1 cellular context compared by ENCODE assay signal in genomic region chr7:29291723-29292591, GRCh38.
TF ChIP-seq lines count a peak whose summit lies in the region.

No MANE protein-coding gene starts in this region.

TF ChIP-seq in HepG2, 621 proteins besides CTCF, POLR2A, EP300 and RAD21 (continued from another document and continues in another):
- no peak; the same call in 1 of the 2 replicates for TF ChIP-seq IRF2 (CRISPR knock-in tag; IDR thresholded peaks at IDR 0.05)
- TF ChIP-seq ZNF510 (CRISPR knock-in tag; IDR thresholded peaks at IDR 0.05; ENCODE audit: low read depth) = no peak
- peak; percentile 63 for TF ChIP-seq RARA (CRISPR knock-in tag; IDR thresholded peaks at IDR 0.05)
- TF ChIP-seq IRF9 (CRISPR knock-in tag; IDR thresholded peaks at IDR 0.05; ENCODE audit: borderline replicate concordance) = no peak
- TF ChIP-seq TBX2 (CRISPR knock-in tag; IDR thresholded peaks at IDR 0.05; ENCODE audit: borderline replicate concordance) = no peak
- TF ChIP-seq ARID5B (CRISPR knock-in tag; IDR thresholded peaks at IDR 0.05) = peak; percentile 72
- TF ChIP-seq GRHL1 (CRISPR knock-in tag; conservative IDR thresholded peaks at IDR 0.05) = no peak
- no peak for TF ChIP-seq NFRKB (IDR thresholded peaks at IDR 0.05)
- no peak for TF ChIP-seq PRDM4 (CRISPR knock-in tag; IDR thresholded peaks at IDR 0.05; ENCODE audit: borderline replicate concordance)
- no peak for TF ChIP-seq ZNF382 (CRISPR knock-in tag; IDR thresholded peaks at IDR 0.05; ENCODE audit: borderline replicate concordance)
- no peak for TF ChIP-seq ZBTB1 (CRISPR knock-in tag; IDR thresholded peaks at IDR 0.05; ENCODE audit: borderline replicate concordance)
- TF ChIP-seq SP4 (CRISPR knock-in tag; IDR thresholded peaks at IDR 0.05) = no peak
- TF ChIP-seq ZNF234 (CRISPR knock-in tag; conservative IDR thresholded peaks at IDR 0.05) = no peak
- TF ChIP-seq ELF3 (CRISPR knock-in tag; IDR thresholded peaks at IDR 0.05) = peak; percentile 62
- TF ChIP-seq NR2F6 (IDR thresholded peaks at IDR 0.05) = peak; percentile 86
- TF ChIP-seq NR2F6 (CRISPR knock-in tag; IDR thresholded peaks at IDR 0.05) = peak; percentile 75
- 0 out of 2 replicates have a peak, but pooled peaks have one; percentile 10 for TF ChIP-seq ERF (CRISPR knock-in tag; IDR thresholded peaks at IDR 0.05)
- peak; percentile 21; the same call in 1 of the 2 replicates for TF ChIP-seq SATB2 (CRISPR knock-in tag; IDR thresholded peaks at IDR 0.05)
- no peak for TF ChIP-seq ZNF839 (CRISPR knock-in tag; IDR thresholded peaks at IDR 0.05; ENCODE audit: borderline replicate concordance)
- no peak for TF ChIP-seq FOSL2 (CRISPR knock-in tag; IDR thresholded peaks at IDR 0.05)
- no peak for TF ChIP-seq SMARCC2 (IDR thresholded peaks at IDR 0.05)
- no peak for TF ChIP-seq LBX2 (CRISPR knock-in tag; IDR thresholded peaks at IDR 0.05; ENCODE audit: borderline replicate concordance)
- TF ChIP-seq DBP (CRISPR knock-in tag; IDR thresholded peaks at IDR 0.05; ENCODE audit: not compliant biosample characterization) = no peak
- TF ChIP-seq ZNF24 (IDR thresholded peaks at IDR 0.05) = no peak
- TF ChIP-seq ZSCAN9 (CRISPR knock-in tag; IDR thresholded peaks at IDR 0.05; ENCODE audit: borderline replicate concordance) = no peak
- TF ChIP-seq PHF8 (CRISPR knock-in tag; IDR thresholded peaks at IDR 0.05) = no peak
- TF ChIP-seq ZBTB39 (CRISPR knock-in tag; IDR thresholded peaks at IDR 0.05) = peak; percentile 90
- TF ChIP-seq CEBPB (IDR thresholded peaks at IDR 0.05; ENCODE audit: borderline replicate concordance, low read depth, low read length) = no peak
- no peak for TF ChIP-seq ZNF547 (CRISPR knock-in tag; IDR thresholded peaks at IDR 0.05)
- TF ChIP-seq SIN3A (IDR thresholded peaks at IDR 0.05; ENCODE audit: borderline replicate concordance, low read depth, low read length) = no peak
- no peak for TF ChIP-seq UBTF (CRISPR knock-in tag; IDR thresholded peaks at IDR 0.05)
- no peak for TF ChIP-seq HOXA3 (CRISPR knock-in tag; IDR thresholded peaks at IDR 0.05)
- TF ChIP-seq E2F1 (CRISPR knock-in tag; IDR thresholded peaks at IDR 0.05) = no peak
- TF ChIP-seq RFXAP (CRISPR knock-in tag; IDR thresholded peaks at IDR 0.05; ENCODE audit: borderline replicate concordance) = no peak
- no peak for TF ChIP-seq ATF5 (CRISPR knock-in tag; IDR thresholded peaks at IDR 0.05; ENCODE audit: low read depth)
- no peak for TF ChIP-seq ZBTB26 (CRISPR knock-in tag; IDR thresholded peaks at IDR 0.05; ENCODE audit: borderline replicate concordance)
- peak; percentile 67; the same call in 1 of the 2 replicates for TF ChIP-seq FOXA3 (CRISPR knock-in tag; IDR thresholded peaks at IDR 0.05)
- no peak for TF ChIP-seq HNRNPLL (IDR thresholded peaks at IDR 0.05; ENCODE audit: low read depth, low read length, poor library complexity, severe bottlenecking)
- no peak for TF ChIP-seq ATF2 (CRISPR knock-in tag; IDR thresholded peaks at IDR 0.05)
- no peak for TF ChIP-seq ATRX (CRISPR knock-in tag; IDR thresholded peaks at IDR 0.05; ENCODE audit: borderline replicate concordance)
